23 cellular contexts compared by ENCODE assay signal in the genomic region with DNA sequence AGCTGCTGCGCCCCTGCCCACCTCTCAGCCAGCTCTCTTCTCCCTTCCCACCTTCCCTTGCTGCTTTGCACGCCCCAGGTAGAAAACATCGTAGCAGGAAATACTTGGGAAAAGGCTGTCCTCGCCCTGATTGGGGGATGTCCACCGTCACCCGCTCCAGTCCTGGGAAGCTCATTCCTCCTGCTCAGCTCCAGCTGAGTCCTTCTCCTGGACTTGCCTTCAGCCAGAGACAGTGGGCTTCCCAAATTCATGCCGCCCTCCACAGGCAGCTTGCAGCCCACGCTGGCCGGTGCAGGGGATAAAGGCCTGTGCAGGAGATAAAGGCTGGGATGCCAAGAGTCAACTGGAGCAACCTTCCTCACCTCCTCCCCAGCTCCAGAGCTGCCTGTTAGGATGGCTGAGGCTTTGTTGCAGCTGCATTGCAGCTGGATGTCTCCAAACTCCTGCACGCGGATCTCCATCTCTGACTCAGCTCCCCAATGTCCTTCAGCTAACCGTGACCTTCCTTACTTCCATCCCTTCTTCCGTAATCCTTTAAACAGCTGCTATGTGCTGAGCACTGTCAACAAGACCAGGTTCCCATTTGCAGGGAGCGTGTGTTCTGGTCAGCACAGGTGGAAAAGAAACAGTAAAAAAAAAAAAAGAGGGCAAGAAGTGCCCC.
DNase-seq lines count a peak whose midpoint lies in the region; ATAC-seq, FAIRE-seq and TF ChIP-seq lines count a peak whose summit lies in the region.
"Had no signal": no experiment of that assay in that cellular context is flagged by ENCODE, and none has a peak within 500 bp of the region (broad histone marks: within the 10 kb centered on the region; RNA-seq: fewer than 3 reads in every experiment).

No MANE protein-coding gene starts in this region.

- H3K4me3 Mint-ChIP-seq in brain, result peak overlapping the region in 2 of 5 experiments; percentile 30 to 35
- H3K4me3 Mint-ChIP-seq in nephron, result no peak overlapping the region
- H3K4me3 Mint-ChIP-seq: activated CD4-positive, alpha-beta T cell treated with anti-CD3 and anti-CD28 coated beads, Interleukin-2, amount 10 ng/mL, durations not matched to agents 24 days and 14 days; activated naive CD8-positive, alpha-beta T cell treated with anti-CD3 and anti-CD28 coated beads, Interleukin-2, amount 50 U/mL, for 24 hours; CD14-positive monocyte; naive thymus-derived CD4-positive, alpha-beta T cell; T-helper 17 cell had no signal

- H3K9me2 ChIP-seq in Loucy (replicated peaks; ENCODE audit: low read depth, low read length), result no peaks in the 10 kb centered on the region

- H3K27ac ChIP-seq in BLaER1 treated with 17β-estradiol and CSF1 and Interleukin-3, amounts not matched to agents 10 nM and 100 nM, result no peak overlapping the region
- H3K27ac ChIP-seq: body of pancreas, coronary artery, Peyer's patch, prostate gland had no signal

- H3K4me3 ChIP-seq in BLaER1 treated with 17β-estradiol and CSF1 and Interleukin-3, amounts not matched to agents 10 nM and 100 nM, result no peak overlapping the region
- no peak overlapping the region for H3K4me3 ChIP-seq in Loucy (ENCODE audit: low read length, poor library complexity, severe bottlenecking)
- H3K4me3 ChIP-seq: body of pancreas, Peyer's patch, prostate gland had no signal

- H3K27ac Mint-ChIP-seq in brain (peak overlapping the region in 4 of 5 experiments; percentile 78 to 97 (median 94)), nephron (peak overlapping the region in 2 of 3 experiments; percentile 36 to 67)
- H3K27ac Mint-ChIP-seq: activated naive CD8-positive, alpha-beta T cell treated with anti-CD3 and anti-CD28 coated beads, Interleukin-2, amount 50 U/mL, for 24 hours; naive thymus-derived CD4-positive, alpha-beta T cell had no signal

- no peaks in the 10 kb centered on the region for H3F3A ChIP-seq in Loucy (ENCODE audit: low read depth)

- DNase-seq in SKM-1 (lab: John Stamatoyannopoulos, UW; ENCODE audit: unreplicated experiment), result no peak
- no peak for DNase-seq in activated CD4-positive, alpha-beta T cell treated with anti-CD3 and anti-CD28 coated beads, Interleukin-2, amount 50 U/mL, for 1 hour
- DNase-seq in RCC 7860 (ENCODE audit: low spot score), result no peak
- DNase-seq: activated CD4-positive, alpha-beta T cell treated with anti-CD3 and anti-CD28 coated beads, Interleukin-2, amount 10 ng/mL, durations not matched to agents 24 days and 14 days; activated CD8-positive, alpha-beta memory T cell treated with anti-CD3 and anti-CD28 coated beads, Interleukin-2, amount 50 U/mL, for 48 hours; activated effector memory CD4-positive, alpha-beta T cell treated with Interleukin-2 at 50 U/mL for 16 hours; activated naive CD8-positive, alpha-beta T cell treated with anti-CD3 and anti-CD28 coated beads, Interleukin-2, amount 50 U/mL, for 24 hours; GDM1; KG1; naive thymus-derived CD4-positive, alpha-beta T cell; Peyer's patch; stimulated activated CD4-positive, alpha-beta T cell treated with anti-CD3 and anti-CD28 coated beads, Interleukin-1b, Interleukin-23, amount 100 ng/mL, for 48 hours; T-helper 17 cell had no signal

- no peak overlapping the region for H3K9ac ChIP-seq in BLaER1 treated with 17β-estradiol and CSF1 and Interleukin-3, amounts not matched to agents 10 nM and 100 nM
- peak overlapping the region; percentile 44 for H3K9ac ChIP-seq in Loucy (ENCODE audit: low read depth, low read length, poor library complexity, severe bottlenecking)

- H3K36me3 ChIP-seq in BLaER1 treated with 17β-estradiol and CSF1 and Interleukin-3, amounts not matched to agents 10 nM and 100 nM, result no peaks in the 10 kb centered on the region
- H3K36me3 ChIP-seq in Loucy (ENCODE audit: insufficient read depth, low read length), result no peaks in the 10 kb centered on the region
- H3K36me3 ChIP-seq: Peyer's patch, prostate gland had no signal

- TF ChIP-seq CTCF in Loucy (conservative IDR thresholded peaks at IDR 0.05; ENCODE audit: low read length) (no peak), brain (conservative IDR thresholded peaks at IDR 0.05) (no peak), nephron (IDR thresholded peaks at IDR 0.05; ENCODE audit: unreplicated experiment in 3 of 3) (no peak)

- no peak overlapping the region for H2AFZ ChIP-seq in Loucy (ENCODE audit: low read length)

- FAIRE-seq in RCC 7860 (lab: Jason Lieb, UNC), result no peak
- FAIRE-seq: HTR-8/SVneo had no signal

- peaks cover 0 to 6% (median 0%) of the 10 kb centered on the region in 5 experiments for H3K9me3 Mint-ChIP-seq in brain
- no peaks in the 10 kb centered on the region for H3K9me3 Mint-ChIP-seq in nephron
- H3K9me3 Mint-ChIP-seq: activated CD4-positive, alpha-beta T cell treated with anti-CD3 and anti-CD28 coated beads, Interleukin-2, amount 10 ng/mL, durations not matched to agents 24 days and 14 days; activated naive CD8-positive, alpha-beta T cell treated with anti-CD3 and anti-CD28 coated beads, Interleukin-2, amount 50 U/mL, for 24 hours; naive thymus-derived CD4-positive, alpha-beta T cell had no signal

- no peak for ATAC-seq in GM21447 (IDR thresholded peaks at IDR 0.05; ENCODE audit: unreplicated experiment)
- ATAC-seq: activated naive CD8-positive, alpha-beta T cell treated with anti-CD3 and anti-CD28 coated beads, Interleukin-2, amount 50 U/mL, for 24 hours; naive thymus-derived CD4-positive, alpha-beta T cell; T-helper 17 cell had no signal

- peak overlapping the region in 8 of 11 experiments; percentile 40 to 86 (median 65); a peak in 15 of 22 replicates for H3K4me2 ChIP-seq in BLaER1 treated with 17β-estradiol and CSF1 and Interleukin-3, amounts not matched to agents 10 nM and 100 nM
- no peak overlapping the region for H3K4me2 ChIP-seq in Loucy (ENCODE audit: low read depth, low read length, poor library complexity, severe bottlenecking)

- H3K4me1 Mint-ChIP-seq in brain (peaks cover 70% of the 10 kb centered on the region), nephron (peaks cover 18% of the 10 kb centered on the region)
- H3K4me1 Mint-ChIP-seq: activated CD4-positive, alpha-beta T cell treated with anti-CD3 and anti-CD28 coated beads, Interleukin-2, amount 10 ng/mL, durations not matched to agents 24 days and 14 days; activated naive CD8-positive, alpha-beta T cell treated with anti-CD3 and anti-CD28 coated beads, Interleukin-2, amount 50 U/mL, for 24 hours; CD14-positive monocyte; naive thymus-derived CD4-positive, alpha-beta T cell had no signal

- H3K36me3 Mint-ChIP-seq in brain (no peaks in the 10 kb centered on the region), nephron (ENCODE audit: low read depth) (peaks cover 4% of the 10 kb centered on the region)
- H3K36me3 Mint-ChIP-seq: CD14-positive monocyte; naive thymus-derived CD4-positive, alpha-beta T cell had no signal

- peaks cover 0 to 46% (median 38%) of the 10 kb centered on the region in 10 experiments; a peak in 17 of 20 replicates for H3K4me1 ChIP-seq in BLaER1 treated with 17β-estradiol and CSF1 and Interleukin-3, amounts not matched to agents 10 nM and 100 nM
- H3K4me1 ChIP-seq in Loucy (ENCODE audit: insufficient read depth, low read length, poor library complexity, severe bottlenecking), result peaks cover 21% of the 10 kb centered on the region
- H3K4me1 ChIP-seq: body of pancreas, Peyer's patch had no signal

- no peaks in the 10 kb centered on the region for H4K20me1 ChIP-seq in BLaER1 treated with 17β-estradiol and CSF1 and Interleukin-3, amounts not matched to agents 10 nM and 100 nM
- H4K20me1 ChIP-seq in Loucy (ENCODE audit: insufficient read depth, low read length, poor library complexity, severe bottlenecking), result no peaks in the 10 kb centered on the region

- no peaks in the 10 kb centered on the region for H3K9me3 ChIP-seq in BLaER1 treated with 17β-estradiol and CSF1 and Interleukin-3, amounts not matched to agents 10 nM and 100 nM (replicated peaks in 1 of 11)
- no peaks in the 10 kb centered on the region for H3K9me3 ChIP-seq in Loucy (ENCODE audit: insufficient read depth, low read depth, low read length)
- H3K9me3 ChIP-seq: body of pancreas, Peyer's patch, prostate gland had no signal

- no peaks in the 10 kb centered on the region for H3K79me2 ChIP-seq in Loucy (ENCODE audit: insufficient read depth, low read length)

- H3K27me3 Mint-ChIP-seq in brain, result peaks cover 9% of the 10 kb centered on the region
- peaks cover 42% of the 10 kb centered on the region for H3K27me3 Mint-ChIP-seq in nephron (ENCODE audit: low read depth)
- H3K27me3 Mint-ChIP-seq: activated naive CD8-positive, alpha-beta T cell treated with anti-CD3 and anti-CD28 coated beads, Interleukin-2, amount 50 U/mL, for 24 hours had no signal

- no peaks in the 10 kb centered on the region for H3K27me3 ChIP-seq in BLaER1 treated with 17β-estradiol and CSF1 and Interleukin-3, amounts not matched to agents 10 nM and 100 nM
- no peaks in the 10 kb centered on the region for H3K27me3 ChIP-seq in Loucy (ENCODE audit: insufficient read depth, low read length, poor library complexity, severe bottlenecking)
- H3K27me3 ChIP-seq: body of pancreas, Peyer's patch had no signal
